2 cellular contexts compared by ENCODE assay signal in the genomic region with DNA sequence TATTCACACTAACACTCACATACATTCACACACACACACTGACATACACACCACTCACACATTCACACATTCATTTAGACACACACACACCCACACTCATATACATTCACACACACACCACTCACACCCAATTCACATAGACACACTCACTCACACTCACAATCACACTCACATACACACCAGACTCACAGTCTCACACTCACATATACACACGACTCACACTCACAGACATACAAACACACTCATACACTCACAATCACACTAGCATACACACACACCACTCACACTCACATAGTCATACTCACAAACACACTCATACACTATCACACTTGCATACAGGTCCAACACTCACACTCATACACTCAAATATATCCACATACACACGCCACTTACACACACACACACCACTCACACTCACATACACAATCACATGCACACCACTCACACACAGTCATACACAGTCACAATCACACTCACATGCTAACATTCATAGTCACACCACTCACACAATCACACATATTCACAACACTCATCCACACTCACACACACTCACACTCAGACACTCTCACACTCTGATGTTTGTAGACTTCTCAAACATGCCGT.
TF ChIP-seq lines count a peak whose summit lies in the region.

No MANE protein-coding gene starts in this region.

TF ChIP-seq in GM12878, 131 proteins besides CTCF, POLR2A, EP300 and RAD21:
- TF ChIP-seq POLR2AphosphoS5 (IDR thresholded peaks at IDR 0.05; ENCODE audit: low read length) = no peak
- TF ChIP-seq, protein P1, sequence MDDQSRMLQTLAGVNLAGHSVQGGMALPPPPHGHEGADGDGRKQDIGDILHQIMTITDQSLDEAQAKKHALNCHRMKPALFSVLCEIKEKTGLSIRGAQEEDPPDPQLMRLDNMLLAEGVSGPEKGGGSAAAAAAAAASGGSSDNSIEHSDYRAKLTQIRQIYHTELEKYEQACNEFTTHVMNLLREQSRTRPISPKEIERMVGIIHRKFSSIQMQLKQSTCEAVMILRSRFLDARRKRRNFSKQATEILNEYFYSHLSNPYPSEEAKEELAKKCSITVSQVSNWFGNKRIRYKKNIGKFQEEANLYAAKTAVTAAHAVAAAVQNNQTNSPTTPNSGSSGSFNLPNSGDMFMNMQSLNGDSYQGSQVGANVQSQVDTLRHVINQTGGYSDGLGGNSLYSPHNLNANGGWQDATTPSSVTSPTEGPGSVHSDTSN (IDR thresholded peaks at IDR 0.05; ENCODE audit: insufficient replicate concordance, low read depth, low read length) = peak; percentile 12
- TF ChIP-seq, protein P2, sequence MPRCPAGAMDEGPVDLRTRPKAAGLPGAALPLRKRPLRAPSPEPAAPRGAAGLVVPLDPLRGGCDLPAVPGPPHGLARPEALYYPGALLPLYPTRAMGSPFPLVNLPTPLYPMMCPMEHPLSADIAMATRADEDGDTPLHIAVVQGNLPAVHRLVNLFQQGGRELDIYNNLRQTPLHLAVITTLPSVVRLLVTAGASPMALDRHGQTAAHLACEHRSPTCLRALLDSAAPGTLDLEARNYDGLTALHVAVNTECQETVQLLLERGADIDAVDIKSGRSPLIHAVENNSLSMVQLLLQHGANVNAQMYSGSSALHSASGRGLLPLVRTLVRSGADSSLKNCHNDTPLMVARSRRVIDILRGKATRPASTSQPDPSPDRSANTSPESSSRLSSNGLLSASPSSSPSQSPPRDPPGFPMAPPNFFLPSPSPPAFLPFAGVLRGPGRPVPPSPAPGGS (IDR thresholded peaks at IDR 0.05; ENCODE audit: borderline replicate concordance, insufficient read depth, low read depth, low read length, poor library complexity, severe bottlenecking) = peak; percentile 82

TF ChIP-seq in H1, 55 proteins besides CTCF, POLR2A, EP300 and RAD21:
- TF ChIP-seq NANOG (IDR thresholded peaks at IDR 0.05; ENCODE audit: insufficient read depth, low read depth, low read length, poor library complexity, severe bottlenecking) (no peak), HDAC2 (IDR thresholded peaks at IDR 0.05; ENCODE audit: borderline replicate concordance in 1 of 2, low read depth in 2 of 2, low read length in 2 of 2) (no peak), NRF1 (IDR thresholded peaks at IDR 0.05; ENCODE audit: low read depth, low read length) (no peak), SAP30 (IDR thresholded peaks at IDR 0.05; ENCODE audit: insufficient read depth, insufficient replicate concordance, low read length) (no peak), TCF12 (IDR thresholded peaks at IDR 0.05; ENCODE audit: low read depth, low read length) (no peak), RBBP5 (IDR thresholded peaks at IDR 0.05; ENCODE audit: borderline replicate concordance, low read depth, low read length) (no peak), SIX5 (IDR thresholded peaks at IDR 0.05; ENCODE audit: low read depth, low read length) (no peak), POLR2AphosphoS5 (IDR thresholded peaks at IDR 0.05; ENCODE audit: low read depth, low read length) (no peak), CBX5 (IDR thresholded peaks at IDR 0.05; ENCODE audit: low read depth, low read length) (no peak), BRCA1 (IDR thresholded peaks at IDR 0.05; ENCODE audit: low read depth, low read length) (no peak), SP1 (IDR thresholded peaks at IDR 0.05; ENCODE audit: low read depth, low read length) (no peak), FOSL1 (IDR thresholded peaks at IDR 0.05; ENCODE audit: insufficient read depth, low read depth, low read length) (no peak), CHD2 (IDR thresholded peaks at IDR 0.05; ENCODE audit: low read length) (no peak), CREB1 (IDR thresholded peaks at IDR 0.05) (no peak), SP4 (IDR thresholded peaks at IDR 0.05; ENCODE audit: low read length) (no peak)
TF ChIP-seq in H1: peak in this region for 0.
